ENCODE assay signal across 8 cellular contexts in genomic region chr9:95494416-95495371, GRCh38. TPM values are rescaled to one million over a fixed set of nuclear protein-coding genes. Genes with fewer than 3 reads are reported as not detected.
DNase-seq lines count a peak whose midpoint lies in the region; ATAC-seq and TF ChIP-seq lines count a peak whose summit lies in the region.

No MANE protein-coding gene starts in this region.

- POLR2A ChIA-PET in CD4-positive, alpha-beta T cell (lab: Charles Lee) = interaction anchor here (0.9 to 4.8 kb wide), 7 partner anchors 12 to 381 kb away, joined by 3 to 99 read pairs (median 17); partner anchors contain the start of gene ERCC6L2

- peak overlapping the region; percentile 65 for H3K27ac ChIP-seq in CD4-positive, alpha-beta T cell (ENCODE audit: low read depth, low read length)
- no peak overlapping the region for H3K27ac ChIP-seq in lower lobe of right lung

- H3K36me3 Mint-ChIP-seq in CD4-positive, alpha-beta T cell (ENCODE audit: low read depth) = no peaks in the 10 kb centered on the region
- no peaks in the 10 kb centered on the region for H3K36me3 Mint-ChIP-seq in stimulated activated memory B cell treated with anti-CD40 and anti-IgM and Interleukin-4, amounts not matched to agents 10 μg/mL and 1 μg/mL and 100 μg/mL, for 72 hours

- intact Hi-C loops in CD4-positive, alpha-beta T cell (cut with DNase I, micrococcal nuclease) = loop anchor here (1.0 to 10.0 kb wide), 9 partner anchors 12 to 723 kb away; partner anchors contain the start of gene FANCC (in 1 of the 2)
- intact Hi-C loops in lower lobe of right lung (cut with DNase I) = no loop called here

- peak; percentile 75 to 91 (median 84) for DNase-seq in CD4-positive, alpha-beta T cell
- peak; percentile 53 for DNase-seq in OCI-M1 (lab: John Stamatoyannopoulos, UW)
- DNase-seq in activated effector memory CD4-positive, alpha-beta T cell treated with anti-CD3 and anti-CD28 coated beads, Interleukin-2, amount 50 U/mL, for 16 hours = peak; percentile 93
- DNase-seq in lower lobe of right lung = peak; percentile 54
- no peak for DNase-seq in NCI-H1048 (lab: John Stamatoyannopoulos, UW)

- peaks cover 7% of the 10 kb centered on the region for H3K27me3 Mint-ChIP-seq in CD4-positive, alpha-beta T cell
- peaks cover 21% of the 10 kb centered on the region for H3K27me3 Mint-ChIP-seq in stimulated activated memory B cell treated with anti-CD40 and anti-IgM and Interleukin-4, amounts not matched to agents 10 μg/mL and 1 μg/mL and 100 μg/mL, for 72 hours

- peak overlapping the region; percentile 98 for H3K27ac Mint-ChIP-seq in CD4-positive, alpha-beta T cell
- peak overlapping the region; percentile 82 for H3K27ac Mint-ChIP-seq in stimulated activated memory B cell treated with anti-CD40 and anti-IgM and Interleukin-4, amounts not matched to agents 10 μg/mL and 1 μg/mL and 100 μg/mL, for 72 hours

- H3K9me3 ChIP-seq in CD4-positive, alpha-beta T cell (ENCODE audit: control insufficient read depth, low read length) = no peaks in the 10 kb centered on the region
- no peaks in the 10 kb centered on the region for H3K9me3 ChIP-seq in lower lobe of right lung

- no peaks in the 10 kb centered on the region for H3K27me3 ChIP-seq in CD4-positive, alpha-beta T cell (ENCODE audit: control insufficient read depth, insufficient read depth, low read length)
- no peaks in the 10 kb centered on the region for H3K27me3 ChIP-seq in lower lobe of right lung (ENCODE audit: low read depth)

- H3K4me1 Mint-ChIP-seq in CD4-positive, alpha-beta T cell (ENCODE audit: low read depth) = peaks cover 78% of the 10 kb centered on the region
- peaks cover 16% of the 10 kb centered on the region for H3K4me1 Mint-ChIP-seq in stimulated activated memory B cell treated with anti-CD40 and anti-IgM and Interleukin-4, amounts not matched to agents 10 μg/mL and 1 μg/mL and 100 μg/mL, for 72 hours

- peak; percentile 94 for ATAC-seq in CD4-positive, alpha-beta T cell (ENCODE audit: poor library complexity)
- ATAC-seq in GM19452 (IDR thresholded peaks at IDR 0.05; ENCODE audit: unreplicated experiment) = peak; percentile 96
- peak; percentile 92 for ATAC-seq in HG03521 (IDR thresholded peaks at IDR 0.05; ENCODE audit: unreplicated experiment)
- ATAC-seq in lower lobe of right lung = peak; percentile 77
- ATAC-seq in stimulated activated memory B cell treated with anti-CD40 and anti-IgM and Interleukin-4, amounts not matched to agents 10 μg/mL and 1 μg/mL and 100 μg/mL, for 72 hours = peak; percentile 94

- H3K4me1 ChIP-seq in lower lobe of right lung = peaks cover 27% of the 10 kb centered on the region

- TF ChIP-seq CTCF in CD4-positive, alpha-beta T cell (IDR thresholded peaks at IDR 0.05) = no peak
- no peak for TF ChIP-seq CTCF in lower lobe of right lung (IDR thresholded peaks at IDR 0.05)

- no peaks in the 10 kb centered on the region for H3K36me3 ChIP-seq in lower lobe of right lung

- H3K9me3 Mint-ChIP-seq in CD4-positive, alpha-beta T cell = no peaks in the 10 kb centered on the region
- H3K9me3 Mint-ChIP-seq in stimulated activated memory B cell treated with anti-CD40 and anti-IgM and Interleukin-4, amounts not matched to agents 10 μg/mL and 1 μg/mL and 100 μg/mL, for 72 hours = no peaks in the 10 kb centered on the region

- H3K4me3 ChIP-seq in lower lobe of right lung = no peak overlapping the region

- CTCF ChIA-PET in CD4-positive, alpha-beta T cell (lab: Charles Lee) = interaction anchor here (0.7 to 0.9 kb wide), 2 partner anchors 12 to 14 kb away, joined by 3 read pairs; no protein-coding TSS in a partner anchor

- peak overlapping the region; percentile 88 for H3K4me3 Mint-ChIP-seq in CD4-positive, alpha-beta T cell
- H3K4me3 Mint-ChIP-seq in stimulated activated memory B cell treated with anti-CD40 and anti-IgM and Interleukin-4, amounts not matched to agents 10 μg/mL and 1 μg/mL and 100 μg/mL, for 72 hours = peak overlapping the region; percentile 83

RNA-seq across cellular contexts. Expression of gene PTCH1, which starts 22.1 kb away (rescaled TPM):
- 10 to 100 TPM; 15.8 to 17.0 TPM for total RNA-seq in CD4-positive, alpha-beta T cell
- total RNA-seq in lower lobe of right lung = 33.3 TPM
